8 cellular contexts compared by ENCODE assay signal in genomic region chr3:129087904-129088303, GRCh38. TPM values are rescaled to one million over a fixed set of nuclear protein-coding genes. Genes with fewer than 3 reads are reported as not detected.
DNase-seq lines count a peak whose midpoint lies in the region; ATAC-seq and TF ChIP-seq lines count a peak whose summit lies in the region.
"Not testable (repeated sequence)": the region's sequence is repeated elsewhere in the genome, so short reads cannot be mapped to it uniquely, and the experiment has no call there.

No MANE protein-coding gene starts in this region.

- not testable (repeated sequence) for H3K27me3 ChIP-seq in brain microvascular endothelial cell (replicated peaks); left lung

- not testable (repeated sequence) for TF ChIP-seq CTCF in brain microvascular endothelial cell (IDR thresholded peaks at IDR 0.05; ENCODE audit: low read depth, low read length, missing control alignments); left lung (IDR thresholded peaks at IDR 0.05)
- peak; percentile 0 for TF ChIP-seq CTCF in fibroblast of pulmonary artery (IDR thresholded peaks at IDR 0.05; ENCODE audit: low read length, missing control alignments)

- not testable (repeated sequence) for H3K4me1 ChIP-seq in left lung

- ATAC-seq in HG03095 (IDR thresholded peaks at IDR 0.05; ENCODE audit: unreplicated experiment) (peak; percentile 56), left lung (peak; percentile 93), sciatic nerve (peak; percentile 94)

- in situ Hi-C loops in brain microvascular endothelial cell (cut with HindIII; ENCODE audit: low pct_ligation_motif_present, low sequenced_read_pairs): not testable (repeated sequence)

- not testable (repeated sequence) for H3K4me3 ChIP-seq in brain microvascular endothelial cell (ENCODE audit: low read depth, low read length); fibroblast of pulmonary artery (replicated peaks; ENCODE audit: low read depth, low read length); left lung

- intact Hi-C loops in left lung (cut with DNase I); sciatic nerve (cut with DNase I): not testable (repeated sequence)

- peak; percentile 72 for DNase-seq in DMS 273 (lab: John Stamatoyannopoulos, UW; ENCODE audit: unreplicated experiment)
- peak; percentile 58 for DNase-seq in NCI-H2196 (lab: John Stamatoyannopoulos, UW; ENCODE audit: unreplicated experiment)
- peak; percentile 68 for DNase-seq in UCSD-AML1 (lab: John Stamatoyannopoulos, UW; ENCODE audit: unreplicated experiment)
- peak; percentile 9 for DNase-seq in brain microvascular endothelial cell
- DNase-seq in fibroblast of pulmonary artery (ENCODE audit: low read depth): peak; percentile 72
- not testable (repeated sequence) for DNase-seq in left lung; sciatic nerve (ENCODE audit: low spot score)

- not testable (repeated sequence) for H3K9me3 ChIP-seq in left lung

- not testable (repeated sequence) for H3K27ac ChIP-seq in brain microvascular endothelial cell, left lung

- not testable (repeated sequence) for H3K36me3 ChIP-seq in brain microvascular endothelial cell (replicated peaks)
- peaks cover 0 to 21% of the 10 kb centered on the region in 2 donors for H3K36me3 ChIP-seq in left lung

RNA-seq across cellular contexts. Expression of gene GP9, which starts 27.3 kb away (rescaled TPM):
- 1 to 10 TPM in 1 of 2 donors, not detected in 1; 1.1 TPM for total RNA-seq in left lung
- 0.53 TPM for total RNA-seq in sciatic nerve

RNA-seq across cellular contexts. Expression of gene RAB43, which starts 33.7 kb away (rescaled TPM):
- 10 to 100 TPM; 30.0 to 30.6 TPM for total RNA-seq in left lung
- 17.9 TPM for total RNA-seq in sciatic nerve
